20 cellular contexts compared by ENCODE assay signal in genomic region chr5:12316812-12317211, GRCh38.
"Had no signal": no experiment of that assay in that cellular context is flagged by ENCODE, and none has a peak within 500 bp of the region (broad histone marks: within the 10 kb centered on the region; RNA-seq: fewer than 3 reads in every experiment).

No MANE protein-coding gene starts in this region.

- H3K36me3 ChIP-seq: adrenal gland, ascending aorta, heart left ventricle, pancreas, tibial artery had no signal

- H3K9me3 ChIP-seq: adrenal gland, ascending aorta, heart left ventricle, pancreas, psoas muscle, tibial artery had no signal

- DNase-seq: activated CD4-positive, alpha-beta T cell treated with anti-CD3 and anti-CD28 coated beads for 1 hour; activated CD4-positive, alpha-beta T cell treated with anti-CD3 and anti-CD28 coated beads, Interleukin-2, amount 50 U/mL, for 1 hour; activated CD8-positive, alpha-beta T cell treated with anti-CD3 and anti-CD28 coated beads, Interleukin-2, amount 10 ng/mL, durations not matched to agents 7 days and 5 days; adrenal gland; endodermal cell; heart left ventricle; left cardiac atrium; mucosa of descending colon; nephron progenitor cell; pancreas; psoas muscle; right cardiac atrium; stimulated activated CD4-positive, alpha-beta T cell treated with anti-CD3 and anti-CD28 coated beads, Interleukin-2, amount 100 ng/mL, for 24 hours; stimulated activated naive CD8-positive, alpha-beta T cell treated with anti-CD3 and anti-CD28 coated beads, Interleukin-15, amount 100 ng/mL, for 72 hours; tibial artery had no signal

- H3K27me3 ChIP-seq: adrenal gland, ascending aorta, heart left ventricle, pancreas, tibial artery had no signal

- ATAC-seq: activated CD8-positive, alpha-beta T cell treated with anti-CD3 and anti-CD28 coated beads, Interleukin-2, amount 10 ng/mL, durations not matched to agents 7 days and 5 days; heart left ventricle; left cardiac atrium; mucosa of descending colon; pancreas; psoas muscle; right cardiac atrium; stimulated activated effector memory CD8-positive, alpha-beta T cell treated with anti-CD3 and anti-CD28 coated beads, Interleukin-12 subunit alpha, Interleukin-12 subunit beta, amount 100 ng/mL, for 72 hours; stimulated activated naive CD8-positive, alpha-beta T cell treated with anti-CD3 and anti-CD28 coated beads, Interleukin-15, amount 100 ng/mL, for 72 hours had no signal

- H3K27ac ChIP-seq: adrenal gland, ascending aorta, coronary artery, epithelial cell of prostate, heart left ventricle, pancreas, psoas muscle, tibial artery, VCaP had no signal

- H3K4me3 ChIP-seq: adrenal gland, ascending aorta, coronary artery, heart left ventricle, mucosa of descending colon, pancreas, psoas muscle, tibial artery had no signal

- H3K4me1 ChIP-seq: adrenal gland, ascending aorta, heart left ventricle, pancreas, psoas muscle, tibial artery had no signal
